22 cellular contexts compared by ENCODE assay signal in the genomic region with DNA sequence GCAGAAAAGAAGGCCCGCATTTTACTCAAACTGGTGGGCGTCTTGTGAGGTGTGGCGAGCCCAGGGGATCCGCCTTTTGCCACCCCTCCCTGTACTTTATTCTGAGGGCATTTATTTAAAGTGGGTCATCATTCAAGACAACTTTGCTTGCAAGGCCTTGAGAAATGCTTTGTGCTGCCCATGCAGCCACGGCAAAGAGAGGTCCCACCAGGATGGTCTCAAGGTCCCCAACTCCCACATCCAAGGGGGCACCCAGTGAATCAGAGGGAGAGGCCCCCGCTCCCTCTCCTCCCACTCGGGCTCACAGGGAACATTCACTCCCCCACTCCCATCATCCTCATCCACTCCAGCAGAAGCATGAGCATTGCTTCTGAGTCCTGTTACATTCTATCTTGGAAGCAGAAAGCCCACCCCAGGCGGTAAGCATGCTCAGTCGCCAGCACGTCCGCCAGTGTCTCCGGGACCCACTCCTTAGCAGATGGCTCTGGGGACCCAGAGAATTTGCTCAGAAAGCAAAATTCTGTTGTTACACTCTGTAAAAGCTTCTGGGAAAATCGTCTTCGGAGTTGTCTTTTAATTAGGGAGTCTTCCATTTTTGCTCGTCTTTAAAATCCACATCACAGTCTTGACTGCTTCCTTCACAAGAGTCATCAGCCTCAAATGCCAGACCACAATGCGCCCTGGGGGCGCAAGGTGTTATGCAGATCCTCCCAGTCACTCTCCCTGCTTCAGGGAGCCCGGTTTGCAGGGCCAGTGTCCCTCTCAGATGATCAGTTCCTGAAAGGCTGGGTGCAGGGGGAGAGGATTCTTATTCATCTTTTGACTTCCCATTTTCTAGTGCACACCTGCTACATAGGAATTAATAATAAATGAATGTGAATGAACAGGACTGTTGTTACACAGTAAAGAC.
DNase-seq lines count a peak whose midpoint lies in the region; ATAC-seq and TF ChIP-seq lines count a peak whose summit lies in the region.
"Had no signal": no experiment of that assay in that cellular context is flagged by ENCODE, and none has a peak within 500 bp of the region (broad histone marks: within the 10 kb centered on the region; RNA-seq: fewer than 3 reads in every experiment).

No MANE protein-coding gene starts in this region.

- WGBS in hepatocyte (ENCODE audit: low lambda C conversion rate, missing lambda C conversion rate) = 79% methylated on average over 18 of the region's 18 CpGs
- 58 to 66% methylated on average over 18 of the region's 18 CpGs for WGBS in testis, 2 donors

- no peak overlapping the region for H2AFZ ChIP-seq in hepatocyte

- H3K36me3 ChIP-seq in hepatocyte (replicated peaks; ENCODE audit: insufficient read depth, low read depth) (no peaks in the 10 kb centered on the region), testis (ENCODE audit: low read depth, missing control alignments) (no peaks in the 10 kb centered on the region)
- H3K36me3 ChIP-seq: left lung, MG63, neutrophil, vagina had no signal

- H3K36me3 Mint-ChIP-seq in activated naive CD4-positive, alpha-beta T cell treated with anti-CD3 and anti-CD28 coated beads, Interleukin-2, amount 50 U/mL, for 24 hours = no peaks in the 10 kb centered on the region
- H3K36me3 Mint-ChIP-seq in activated naive CD4-positive, alpha-beta T cell treated with anti-CD3 and anti-CD28 coated beads for 36 hours (ENCODE audit: low read depth) = no peaks in the 10 kb centered on the region
- H3K36me3 Mint-ChIP-seq in WTC11 = 0 out of 2 replicates have a peak, but pooled peaks cover 3% of the 10 kb centered on the region

- H3K9me2 ChIP-seq in hepatocyte (replicated peaks; ENCODE audit: insufficient read depth) = no peaks in the 10 kb centered on the region

- no peak overlapping the region for H3K4me3 Mint-ChIP-seq in activated naive CD4-positive, alpha-beta T cell treated with anti-CD3 and anti-CD28 coated beads, Interleukin-2, amount 50 U/mL, for 24 hours
- H3K4me3 Mint-ChIP-seq in activated naive CD4-positive, alpha-beta T cell treated with anti-CD3 and anti-CD28 coated beads for 36 hours = no peak overlapping the region
- no peak overlapping the region for H3K4me3 Mint-ChIP-seq in WTC11
- H3K4me3 Mint-ChIP-seq: T-helper 1 cell treated with Interleukin-12 subunit alpha and Interleukin-12 subunit beta and Interleukin-4 antibody, amounts not matched to agents 30 μg/mL and 1 μg/mL, for 36 hours had no signal

- DNase-seq in activated naive CD4-positive, alpha-beta T cell treated with anti-CD3 and anti-CD28 coated beads for 36 hours = no peak
- DNase-seq in WTC11 (ENCODE audit: low spot score) (peak; percentile 54), hepatocyte (ENCODE audit: low spot score) (no peak), testis (peak; percentile 56), C1 segment of cervical spinal cord (lab: John Stamatoyannopoulos, UW) (no peak), NCI-H446 treated with DMSO at 0.1 percent for 48 hours (lab: John Stamatoyannopoulos, UW) (no peak)
- DNase-seq: activated CD4-positive, alpha-beta T cell treated with anti-CD3 and anti-CD28 coated beads, Interleukin-2, amount 50 U/mL, for 48 hours; activated gamma-delta T cell treated with Interleukin-2 at 50 U/mL for 16 hours; cerebellar nuclear complex; effector memory CD4-positive, alpha-beta T cell; glutamatergic neuron; left lung; NCI-H1417 treated with DMSO at 0.1 percent for 48 hours; NCI-H69; SIG-M5; stimulated activated CD4-positive, alpha-beta T cell treated with anti-CD3 and anti-CD28 coated beads, Interleukin-4, amount 100 ng/mL, for 4 hours had no signal

- intact Hi-C loops in activated naive CD4-positive, alpha-beta T cell treated with anti-CD3 and anti-CD28 coated beads for 36 hours (cut with micrococcal nuclease) = no loop called here
- intact Hi-C loops in testis (cut with DNase I; ENCODE audit: low total_unique reads) = no loop called here

- no peaks in the 10 kb centered on the region for H3K79me2 ChIP-seq in hepatocyte

- H3K27me3 Mint-ChIP-seq in activated naive CD4-positive, alpha-beta T cell treated with anti-CD3 and anti-CD28 coated beads, Interleukin-2, amount 50 U/mL, for 24 hours = no peaks in the 10 kb centered on the region
- H3K27me3 Mint-ChIP-seq in activated naive CD4-positive, alpha-beta T cell treated with anti-CD3 and anti-CD28 coated beads for 36 hours (ENCODE audit: low read depth) = no peaks in the 10 kb centered on the region
- no peaks in the 10 kb centered on the region; the same call in 1 of the 2 replicates for H3K27me3 Mint-ChIP-seq in WTC11 (ENCODE audit: low read depth)

- H3K27ac ChIP-seq in hepatocyte (peak overlapping the region; percentile 16), testis (no peak overlapping the region)
- H3K27ac ChIP-seq: left lung, neutrophil, vagina had no signal

- H3K4me1 Mint-ChIP-seq in activated naive CD4-positive, alpha-beta T cell treated with anti-CD3 and anti-CD28 coated beads, Interleukin-2, amount 50 U/mL, for 24 hours = no peaks in the 10 kb centered on the region
- H3K4me1 Mint-ChIP-seq in activated naive CD4-positive, alpha-beta T cell treated with anti-CD3 and anti-CD28 coated beads for 36 hours (ENCODE audit: low read depth) = no peaks in the 10 kb centered on the region
- H3K4me1 Mint-ChIP-seq in WTC11 = peaks cover 47% of the 10 kb centered on the region

- no peaks in the 10 kb centered on the region for H3K9me3 Mint-ChIP-seq in activated naive CD4-positive, alpha-beta T cell treated with anti-CD3 and anti-CD28 coated beads, Interleukin-2, amount 50 U/mL, for 24 hours
- H3K9me3 Mint-ChIP-seq in activated naive CD4-positive, alpha-beta T cell treated with anti-CD3 and anti-CD28 coated beads for 36 hours = peaks cover 3% of the 10 kb centered on the region
- peaks cover 10% of the 10 kb centered on the region for H3K9me3 Mint-ChIP-seq in WTC11
- H3K9me3 Mint-ChIP-seq: T-helper 1 cell treated with Interleukin-12 subunit alpha and Interleukin-12 subunit beta and Interleukin-4 antibody, amounts not matched to agents 30 μg/mL and 1 μg/mL, for 36 hours had no signal

- H3K4me2 ChIP-seq in hepatocyte = no peak overlapping the region

- TF ChIP-seq POLR2A in testis (IDR thresholded peaks at IDR 0.05) = no peak

- H3K4me1 ChIP-seq in hepatocyte (ENCODE audit: insufficient read depth) (peaks cover 4% of the 10 kb centered on the region), testis (peaks cover 8% of the 10 kb centered on the region)
- H3K4me1 ChIP-seq: left lung, vagina had no signal

- TF ChIP-seq CTCF in WTC11 (IDR thresholded peaks at IDR 0.05) (no peak), hepatocyte (IDR thresholded peaks at IDR 0.05; ENCODE audit: poor library complexity) (no peak), testis (IDR thresholded peaks at IDR 0.05) (no peak)

- H3K27ac Mint-ChIP-seq in activated naive CD4-positive, alpha-beta T cell treated with anti-CD3 and anti-CD28 coated beads, Interleukin-2, amount 50 U/mL, for 24 hours = peak overlapping the region; percentile 31
- no peak overlapping the region for H3K27ac Mint-ChIP-seq in activated naive CD4-positive, alpha-beta T cell treated with anti-CD3 and anti-CD28 coated beads for 36 hours
- H3K27ac Mint-ChIP-seq in WTC11 = no peak overlapping the region
- H3K27ac Mint-ChIP-seq: T-helper 1 cell treated with Interleukin-12 subunit alpha and Interleukin-12 subunit beta and Interleukin-4 antibody, amounts not matched to agents 30 μg/mL and 1 μg/mL, for 36 hours had no signal

- H3K4me3 ChIP-seq in hepatocyte (no peak overlapping the region), testis (no peak overlapping the region)
- H3K4me3 ChIP-seq: left lung had no signal

- POLR2A ChIA-PET in WTC11 (lab: Charles Lee) = no interaction called here

- CTCF ChIA-PET in activated naive CD4-positive, alpha-beta T cell treated with anti-CD3 and anti-CD28 coated beads for 36 hours (lab: Charles Lee) = no interaction called here
- CTCF ChIA-PET in WTC11 (lab: Charles Lee) = no interaction called here

- H3K27me3 ChIP-seq in hepatocyte = no peaks in the 10 kb centered on the region
- H3K27me3 ChIP-seq in testis = no peaks in the 10 kb centered on the region
- H3K27me3 ChIP-seq: MG63, vagina had no signal

- ATAC-seq in WTC11 (peak; percentile 84), HG02885 (IDR thresholded peaks at IDR 0.05; ENCODE audit: poor library complexity, unreplicated experiment) (no peak)

- H3K9me3 ChIP-seq in hepatocyte (ENCODE audit: low read depth) = no peaks in the 10 kb centered on the region
- no peaks in the 10 kb centered on the region for H3K9me3 ChIP-seq in testis
- H3K9me3 ChIP-seq: left lung, MG63, neutrophil, vagina had no signal

- H4K20me1 ChIP-seq in hepatocyte (ENCODE audit: insufficient read depth, poor library complexity, severe bottlenecking) = no peaks in the 10 kb centered on the region

TF ChIP-seq in WTC11, 78 proteins besides CTCF, POLR2A, EP300 and RAD21:
- TF ChIP-seq SMAD3 (CRISPR knock-in tag; IDR thresholded peaks at IDR 0.05; ENCODE audit: borderline replicate concordance) = 0 out of 2 replicates have a peak, but pooled peaks have one; percentile 38
- no peak for TF ChIP-seq NFYB (CRISPR knock-in tag; conservative IDR thresholded peaks at IDR 0.05; ENCODE audit: low read depth)

Comparison
In these comparisons a context has a peak if more than half of its experiments do, and no peak if none do; other contexts are left out.
1. DNase-seq: peak in WTC11 (single experiment) and testis (single experiment); none in activated naive CD4-positive, alpha-beta T cell treated with anti-CD3 and anti-CD28 coated beads for 36 hours (single experiment), hepatocyte (single experiment), C1 segment of cervical spinal cord (0 of 14) and NCI-H446 treated with DMSO at 0.1 percent for 48 hours (single experiment).